ENCODE assay signal across 23 cellular contexts in the genomic region with DNA sequence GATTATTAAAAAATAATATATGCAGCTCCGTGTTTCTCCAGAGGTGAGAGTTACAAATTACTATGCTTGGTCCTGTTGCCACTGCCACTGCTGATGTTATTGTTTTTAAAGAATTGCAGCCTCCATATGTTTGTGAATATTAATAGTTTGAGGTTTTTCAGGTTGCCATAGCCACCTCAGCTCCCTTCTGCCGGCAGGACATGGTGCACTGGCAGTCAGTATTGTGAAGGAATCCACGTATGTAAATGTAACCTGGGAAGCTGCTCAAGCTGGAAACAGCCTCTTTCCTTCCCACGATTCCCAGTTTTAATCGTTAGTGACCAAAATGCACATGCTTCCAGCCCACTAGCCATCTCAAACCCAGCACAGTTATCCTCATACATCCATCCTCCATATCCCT.
"Had no signal": no experiment of that assay in that cellular context is flagged by ENCODE, and none has a peak within 500 bp of the region (broad histone marks: within the 10 kb centered on the region; RNA-seq: fewer than 3 reads in every experiment).

No MANE protein-coding gene starts in this region.

- H3K9ac ChIP-seq: parathyroid adenoma had no signal

- H3K27ac ChIP-seq: gastrocnemius medialis, parathyroid adenoma, right atrium auricular region, suprapubic skin, thyroid gland, vagina had no signal

- H3K9me3 ChIP-seq: gastrocnemius medialis, right atrium auricular region, suprapubic skin, thyroid gland, vagina had no signal

- H3K4me2 ChIP-seq: smooth muscle cell had no signal

- H3K4me1 ChIP-seq: gastrocnemius medialis, parathyroid adenoma, right atrium auricular region, suprapubic skin, thyroid gland, vagina had no signal

- H3K27me3 ChIP-seq: gastrocnemius medialis, right atrium auricular region, suprapubic skin, thyroid gland, vagina had no signal

- H3K79me2 ChIP-seq: parathyroid adenoma had no signal

- H3K36me3 ChIP-seq: gastrocnemius medialis, right atrium auricular region, suprapubic skin, thyroid gland, vagina had no signal

- H2AFZ ChIP-seq: parathyroid adenoma had no signal

- ATAC-seq: gastrocnemius medialis; left lobe of liver; natural killer cell; sciatic nerve; stimulated activated naive CD8-positive, alpha-beta T cell treated with anti-CD3 and anti-CD28 coated beads, Interleukin-15, amount 100 ng/mL, for 72 hours had no signal

- H3K4me3 ChIP-seq: gastrocnemius medialis, lung, right atrium auricular region, smooth muscle cell, suprapubic skin, thyroid gland, vagina had no signal

- DNase-seq: cortex of kidney; effector CD4-positive, alpha-beta T cell; foreskin fibroblast; gastrocnemius medialis; head of caudate nucleus; kidney; natural killer cell; stimulated activated CD4-positive, alpha-beta T cell treated with anti-CD3 and anti-CD28 coated beads, Interleukin-12 subunit alpha, Interleukin-12 subunit beta, amount 100 ng/mL, for 4 hours; stimulated activated CD4-positive, alpha-beta T cell treated with anti-CD3 and anti-CD28 coated beads, Interleukin-1b, Interleukin-23, amount 100 ng/mL, for 48 hours; stimulated activated CD4-positive, alpha-beta T cell treated with anti-CD3 and anti-CD28 coated beads, Interleukin-4, amount 100 ng/mL, for 1 hour; stimulated activated CD8-positive, alpha-beta memory T cell treated with anti-CD3 and anti-CD28 coated beads, Interleukin-4, amount 100 ng/mL, for 48 hours; stimulated activated naive CD4-positive, alpha-beta T cell; stimulated activated naive CD8-positive, alpha-beta T cell treated with anti-CD3 and anti-CD28 coated beads, Interleukin-15, amount 100 ng/mL, for 72 hours; thyroid gland; trophoblast cell had no signal
